ENCODE assay signal across 9 cellular contexts in genomic region chr18:70931942-70932814, GRCh38.
DNase-seq lines count a peak whose midpoint lies in the region; ATAC-seq and TF ChIP-seq lines count a peak whose summit lies in the region.
"Had no signal": no experiment of that assay in that cellular context is flagged by ENCODE, and none has a peak within 500 bp of the region (broad histone marks: within the 10 kb centered on the region; RNA-seq: fewer than 3 reads in every experiment).

No MANE protein-coding gene starts in this region.

- H3K9me3 ChIP-seq in testis: no peaks in the 10 kb centered on the region

- H3K4me1 ChIP-seq in testis: no peaks in the 10 kb centered on the region

- H3K4me3 ChIP-seq in Jurkat, Clone E6-1 (ENCODE audit: low read length): no peak overlapping the region
- no peak overlapping the region for H3K4me3 ChIP-seq in foreskin fibroblast (ENCODE audit: low read depth in 1 of 2, low read length in 2 of 2)
- no peak overlapping the region for H3K4me3 ChIP-seq in testis
- H3K4me3 ChIP-seq: K562 had no signal

- 66 to 72% methylated on average over 7 of the region's 7 CpGs for WGBS in testis, 2 donors

- no peaks in the 10 kb centered on the region for H3K36me3 ChIP-seq in testis (ENCODE audit: low read depth, missing control alignments)

- intact Hi-C loops in testis (cut with DNase I; ENCODE audit: low total_unique reads): no loop called here

- H3K27me3 ChIP-seq in testis: no peaks in the 10 kb centered on the region

- no peak for TF ChIP-seq POLR2A in testis (IDR thresholded peaks at IDR 0.05)

- no peak overlapping the region for H3K27ac ChIP-seq in testis

- ATAC-seq in GM21515 (IDR thresholded peaks at IDR 0.05; ENCODE audit: unreplicated experiment) (no peak), HG02970 (IDR thresholded peaks at IDR 0.05; ENCODE audit: low FRiP score, unreplicated experiment) (no peak)
- ATAC-seq: K562 had no signal

- DNase-seq in G401 (ENCODE audit: low spot score) (peak; percentile 44), SHP77 treated with DMSO at 0.1 percent for 48 hours (lab: John Stamatoyannopoulos, UW) (peak; percentile 69), foreskin fibroblast (peak in 1 of 2 donors; percentile 7), testis (no peak), activated T-cell treated with anti-CD3 and anti-CD28 coated beads for 4 hours (no peak)
- peak; percentile 30 for DNase-seq in Jurkat, Clone E6-1 (ENCODE audit: low read depth, low spot score)

- in situ Hi-C loops in G401 (cut with HindIII; ENCODE audit: low sequenced_read_pairs): no loop called here

- TF ChIP-seq CTCF in foreskin fibroblast (IDR thresholded peaks at IDR 0.05; ENCODE audit: low read depth, low read length) (peak; percentile 35), testis (IDR thresholded peaks at IDR 0.05) (peak in 2 of 3 experiments; percentile 22 to 66)

Comparison
In these comparisons a context has a peak if more than half of its experiments do, and no peak if none do; other contexts are left out.
1. DNase-seq: peak in G401 (single experiment), Jurkat, Clone E6-1 (single experiment) and SHP77 treated with DMSO at 0.1 percent for 48 hours (single experiment); none in testis (single experiment) and activated T-cell treated with anti-CD3 and anti-CD28 coated beads for 4 hours (single experiment).